1 cellular context compared by ENCODE assay signal in genomic region chr16:3640207-3640606, GRCh38.
A peak's percentile ranks its signal among the peaks of the same experiment; 100 is the strongest.
TF ChIP-seq lines count a peak whose summit lies in the region.

No MANE protein-coding gene starts in this region.

TF ChIP-seq in HepG2, 621 proteins besides CTCF, POLR2A, EP300 and RAD21 (continued from another document and continues in another):
- TF ChIP-seq ZNF546 (CRISPR knock-in tag; conservative IDR thresholded peaks at IDR 0.05) (no peak), E2F2 (CRISPR knock-in tag; IDR thresholded peaks at IDR 0.05; ENCODE audit: borderline replicate concordance) (no peak), HDAC6 (IDR thresholded peaks at IDR 0.05; ENCODE audit: low read depth, low read length) (no peak), ZNF615 (CRISPR knock-in tag; IDR thresholded peaks at IDR 0.05; ENCODE audit: borderline replicate concordance) (no peak), EEA1 (CRISPR knock-in tag; IDR thresholded peaks at IDR 0.05; ENCODE audit: borderline replicate concordance) (no peak), ESRRA (CRISPR knock-in tag; IDR thresholded peaks at IDR 0.05; ENCODE audit: low read depth) (no peak), NFAT5 (CRISPR knock-in tag; IDR thresholded peaks at IDR 0.05) (no peak), FUBP1 (CRISPR knock-in tag; IDR thresholded peaks at IDR 0.05; ENCODE audit: borderline replicate concordance) (no peak), DRAP1 (CRISPR knock-in tag; IDR thresholded peaks at IDR 0.05) (peak; percentile 35; the same call in 1 of the 2 replicates), ZNF414 (CRISPR knock-in tag; IDR thresholded peaks at IDR 0.05) (no peak), DZIP1 (CRISPR knock-in tag; IDR thresholded peaks at IDR 0.05) (no peak), ZNF296 (CRISPR knock-in tag; conservative IDR thresholded peaks at IDR 0.05) (no peak), ZNF746 (CRISPR knock-in tag; IDR thresholded peaks at IDR 0.05) (no peak), ZNF792 (CRISPR knock-in tag; IDR thresholded peaks at IDR 0.05) (0 out of 2 replicates have a peak, but pooled peaks have one; percentile 10), PTBP1 (IDR thresholded peaks at IDR 0.05; ENCODE audit: low read depth, low read length, poor library complexity, severe bottlenecking) (no peak), SNAI1 (CRISPR knock-in tag; IDR thresholded peaks at IDR 0.05; ENCODE audit: borderline replicate concordance) (no peak), ATF7 (IDR thresholded peaks at IDR 0.05) (no peak), ATF7 (CRISPR knock-in tag; IDR thresholded peaks at IDR 0.05) (no peak), NFATC3 (CRISPR knock-in tag; IDR thresholded peaks at IDR 0.05) (no peak), REL (CRISPR knock-in tag; conservative IDR thresholded peaks at IDR 0.05) (no peak), REPIN1 (CRISPR knock-in tag; IDR thresholded peaks at IDR 0.05; ENCODE audit: borderline replicate concordance, low read depth) (no peak), GZF1 (CRISPR knock-in tag; IDR thresholded peaks at IDR 0.05) (no peak), PAX8 (CRISPR knock-in tag; IDR thresholded peaks at IDR 0.05; ENCODE audit: borderline replicate concordance) (no peak), CREB3 (CRISPR knock-in tag; IDR thresholded peaks at IDR 0.05) (no peak), PHF5A (CRISPR knock-in tag; IDR thresholded peaks at IDR 0.05; ENCODE audit: low read depth, unreplicated experiment) (no peak), GMEB1 (CRISPR knock-in tag; IDR thresholded peaks at IDR 0.05; ENCODE audit: borderline replicate concordance) (no peak; the same call in 1 of the 2 replicates), HHEX (CRISPR knock-in tag; IDR thresholded peaks at IDR 0.05) (no peak), NPAS2 (CRISPR knock-in tag; IDR thresholded peaks at IDR 0.05; ENCODE audit: borderline replicate concordance) (no peak), STAT5B (CRISPR knock-in tag; IDR thresholded peaks at IDR 0.05) (no peak), ZNF17 (CRISPR knock-in tag; IDR thresholded peaks at IDR 0.05) (no peak), ZNF350 (CRISPR knock-in tag; IDR thresholded peaks at IDR 0.05; ENCODE audit: borderline replicate concordance, low read depth) (no peak), CBFB (CRISPR knock-in tag; IDR thresholded peaks at IDR 0.05) (no peak), ZBTB10 (CRISPR knock-in tag; IDR thresholded peaks at IDR 0.05; ENCODE audit: borderline replicate concordance) (no peak), HDAC2 (CRISPR knock-in tag; IDR thresholded peaks at IDR 0.05) (peak; percentile 61; the same call in 1 of the 2 replicates), PHF20 (CRISPR knock-in tag; IDR thresholded peaks at IDR 0.05) (no peak), HNF4A (CRISPR knock-in tag; IDR thresholded peaks at IDR 0.05) (peak; percentile 89), ZC3H4 (CRISPR knock-in tag; IDR thresholded peaks at IDR 0.05; ENCODE audit: borderline replicate concordance) (no peak), MNT (IDR thresholded peaks at IDR 0.05) (no peak), ZNF660 (CRISPR knock-in tag; IDR thresholded peaks at IDR 0.05; ENCODE audit: borderline replicate concordance, low read depth) (no peak)
